In the genomic region with DNA sequence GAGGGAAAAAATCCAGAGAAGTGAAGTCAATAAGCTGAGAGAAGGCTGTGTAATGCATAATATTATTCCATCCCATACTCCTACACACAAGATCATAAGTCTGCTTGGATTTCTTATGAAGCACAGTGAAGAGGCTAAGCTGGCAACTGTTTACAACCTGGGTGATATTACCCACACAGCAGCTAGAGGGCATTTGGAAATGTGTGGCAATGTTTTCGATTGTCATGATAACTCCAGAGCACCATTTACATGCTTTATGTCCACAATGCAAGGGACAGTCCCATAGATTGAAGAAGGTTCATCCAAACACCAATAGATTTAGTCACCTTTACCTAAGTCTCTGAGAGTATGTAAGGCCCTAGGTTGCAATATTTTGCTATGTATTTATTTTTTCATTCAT, we compare ENCODE assay signal across 9 cellular contexts.
DNase-seq lines count a peak whose midpoint lies in the region; ATAC-seq and TF ChIP-seq lines count a peak whose summit lies in the region.
"Had no signal": no experiment of that assay in that cellular context is flagged by ENCODE, and none has a peak within 500 bp of the region (broad histone marks: within the 10 kb centered on the region; RNA-seq: fewer than 3 reads in every experiment).

No MANE protein-coding gene starts in this region.

- TF ChIP-seq CTCF in OCI-LY3 (IDR thresholded peaks at IDR 0.05; ENCODE audit: low read depth, low read length): peak; percentile 51
- TF ChIP-seq CTCF in fibroblast of villous mesenchyme (IDR thresholded peaks at IDR 0.05; ENCODE audit: insufficient read depth, low read depth, low read length): peak; percentile 34
- no peak for TF ChIP-seq CTCF in ovary (IDR thresholded peaks at IDR 0.05)

- in situ Hi-C loops in ACHN (cut with HindIII; ENCODE audit: low pct_ligation_motif_present, low pct_unique_long_range_greater_than_20kb, low sequenced_read_pairs): no loop called here

- peaks cover 7% of the 10 kb centered on the region; the same call in 1 of the 2 replicates for H3K4me1 ChIP-seq in OCI-LY3 (ENCODE audit: low read length)
- peaks cover 1% of the 10 kb centered on the region for H3K4me1 ChIP-seq in ovary (ENCODE audit: insufficient read depth)

- intact Hi-C loops in ovary (cut with DNase I): no loop called here

- no peaks in the 10 kb centered on the region for H4K20me1 ChIP-seq in OCI-LY3 (ENCODE audit: insufficient read depth, low read length)

- no peak for TF ChIP-seq POLR2A in ovary (IDR thresholded peaks at IDR 0.05)

- no peak overlapping the region for H3K27ac ChIP-seq in OCI-LY3 (ENCODE audit: low read length)
- no peak overlapping the region for H3K27ac ChIP-seq in ovary

- TF ChIP-seq EP300 in ovary (IDR thresholded peaks at IDR 0.05): no peak

- no peak overlapping the region for H3K4me2 ChIP-seq in OCI-LY3 (ENCODE audit: low read length)

- peak; percentile 72 for ATAC-seq in GM18867 (IDR thresholded peaks at IDR 0.05; ENCODE audit: unreplicated experiment)
- ATAC-seq in HG02852 (IDR thresholded peaks at IDR 0.05; ENCODE audit: unreplicated experiment): no peak
- ATAC-seq in GM18517 (IDR thresholded peaks at IDR 0.05; ENCODE audit: unreplicated experiment): no peak

- H3K4me3 ChIP-seq in OCI-LY3 (ENCODE audit: low read length) (no peak overlapping the region), fibroblast of villous mesenchyme (ENCODE audit: low read depth, low read length) (no peak overlapping the region), ovary (no peak overlapping the region)

- WGBS in ovary, 3 donors: 83 to 92% (median 83%) methylated on average over 1 of the region's 1 CpG

- DNase-seq in ACHN: peak; percentile 22
- no peak for DNase-seq in fibroblast of villous mesenchyme (ENCODE audit: low read depth)
- no peak for DNase-seq in ovary
- no peak for DNase-seq in SK-N-DZ (ENCODE audit: low spot score)
- DNase-seq: retina had no signal

- no peaks in the 10 kb centered on the region for H3K79me2 ChIP-seq in OCI-LY3 (ENCODE audit: low read length)

- H3K36me3 ChIP-seq in OCI-LY3 (replicated peaks; ENCODE audit: low read depth, low read length) (no peaks in the 10 kb centered on the region), ovary (no peaks in the 10 kb centered on the region)

- H2AFZ ChIP-seq in OCI-LY3 (ENCODE audit: low read depth, low read length): no peak overlapping the region

- H3K27me3 ChIP-seq in OCI-LY3 (ENCODE audit: low read depth, low read length) (no peaks in the 10 kb centered on the region), ovary (no peaks in the 10 kb centered on the region)

- no peaks in the 10 kb centered on the region for H3K9me3 ChIP-seq in OCI-LY3 (ENCODE audit: insufficient read depth, low read length)
- no peaks in the 10 kb centered on the region for H3K9me3 ChIP-seq in ovary

- no peak overlapping the region for H3K9ac ChIP-seq in OCI-LY3 (ENCODE audit: low read length)

Comparison
In these comparisons a context has a peak if more than half of its experiments do, and no peak if none do; other contexts are left out.
1. CTCF ChIP-seq: peak in OCI-LY3 (single experiment) and fibroblast of villous mesenchyme (single experiment); none in ovary (0 of 3).